ENCODE assay signal across 27 cellular contexts in the genomic region with DNA sequence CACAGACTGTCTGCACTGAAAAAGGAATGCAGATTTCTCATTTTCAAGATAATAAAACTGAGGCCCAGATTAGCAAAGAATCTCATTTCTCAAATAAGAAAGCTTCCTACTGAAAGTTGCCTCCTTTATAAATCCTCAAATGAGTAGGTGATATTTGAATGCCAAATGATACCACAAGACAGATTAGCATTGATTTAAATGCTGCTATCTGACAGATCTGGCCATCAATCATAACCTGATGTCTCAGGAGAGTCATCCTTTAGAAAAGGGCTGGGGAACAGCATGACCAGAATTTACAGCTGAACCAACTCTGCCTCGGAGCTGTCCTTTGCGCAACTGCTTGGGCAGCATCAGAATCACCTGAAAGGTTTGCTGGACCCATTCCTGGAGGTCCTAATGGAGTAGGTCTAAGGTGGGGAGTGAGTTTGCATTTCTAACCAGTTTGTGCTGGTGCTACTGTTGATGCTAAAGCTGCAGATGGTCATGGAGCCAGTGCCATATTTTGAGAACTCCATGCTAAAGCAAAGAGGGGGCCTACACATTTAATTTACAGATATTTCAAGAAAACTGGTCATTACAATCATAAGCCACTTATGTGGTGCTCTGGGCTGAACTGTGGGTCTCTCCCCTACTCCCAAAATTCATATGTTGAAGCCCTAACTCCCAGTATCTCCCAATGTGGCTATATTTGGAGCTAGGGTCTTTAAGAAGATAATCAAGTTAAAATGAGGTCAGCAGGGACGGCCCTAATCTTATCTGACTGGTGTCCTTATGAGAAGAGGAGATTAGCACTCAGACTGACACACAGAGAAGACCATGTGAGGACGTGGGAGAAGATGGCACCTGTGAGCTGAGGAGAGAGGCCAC.
A peak's percentile ranks its signal among the peaks of the same experiment; 100 is the strongest.
DNase-seq lines count a peak whose midpoint lies in the region; ATAC-seq and TF ChIP-seq lines count a peak whose summit lies in the region.
"Had no signal": no experiment of that assay in that cellular context is flagged by ENCODE, and none has a peak within 500 bp of the region (broad histone marks: within the 10 kb centered on the region; RNA-seq: fewer than 3 reads in every experiment).

No MANE protein-coding gene starts in this region.

- no peaks in the 10 kb centered on the region for H3K9me2 ChIP-seq in OCI-LY7 (ENCODE audit: insufficient read depth, low read length)
- H3K9me2 ChIP-seq: SK-N-SH had no signal

- no peak for DNase-seq in HEK293T (ENCODE audit: extremely low spot score)
- peak; percentile 98 for DNase-seq in NCI-H82 (lab: John Stamatoyannopoulos, UW)
- peak; percentile 8 for DNase-seq in amniotic epithelial cell (ENCODE audit: low read depth)
- DNase-seq in OCI-LY7 (ENCODE audit: low spot score): no peak
- DNase-seq in AG08396 (ENCODE audit: low spot score): no peak
- DNase-seq: AML-193; Caco-2; CD4-positive, alpha-beta T cell; GM23248; H9; IMR-90; NCI-H1092; NCI-H1417 treated with DMSO at 0.1 percent for 48 hours; NCI-H1694 treated with DMSO at 0.1 percent for 48 hours; NCI-H2081; NCI-H2171; NCI-H345; NCI-H510A treated with DMSO at 0.1 percent for 48 hours; NCI-H774; Peyer's patch; SIG-M5; SK-N-SH; SW 1271 had no signal

- H3K4me1 ChIP-seq in neutrophil (ENCODE audit: control insufficient read depth in 1 of 2, insufficient read depth in 1 of 2, low read depth in 1 of 2, low read length in 1 of 2) (peaks cover 35 to 52% of the 10 kb centered on the region in 2 experiments), OCI-LY7 (ENCODE audit: insufficient read depth, low read length, poor library complexity, severe bottlenecking) (no peaks in the 10 kb centered on the region)
- H3K4me1 ChIP-seq: Caco-2, Peyer's patch had no signal

- no peaks in the 10 kb centered on the region for H3K79me2 ChIP-seq in OCI-LY7 (ENCODE audit: insufficient read depth, low read depth, low read length)

- H3K4me2 ChIP-seq in OCI-LY7 (ENCODE audit: low read length): no peak overlapping the region
- H3K4me2 ChIP-seq: BLaER1 treated with 17β-estradiol and CSF1 and Interleukin-3, amounts not matched to agents 10 nM and 100 nM; KMS-11; SK-N-SH had no signal

- intact Hi-C loops in OCI-LY7 (cut with micrococcal nuclease; ENCODE audit: unreplicated experiment): no loop called here

- ATAC-seq in HG03378 (IDR thresholded peaks at IDR 0.05; ENCODE audit: unreplicated experiment): no peak

- H3K9me3 ChIP-seq in neutrophil: no peaks in the 10 kb centered on the region
- no peaks in the 10 kb centered on the region for H3K9me3 ChIP-seq in OCI-LY7 (ENCODE audit: low read length)
- H3K9me3 ChIP-seq: Caco-2, Peyer's patch, SK-N-SH had no signal

- POLR2A ChIA-PET in HEK293T (lab: Yijun Ruan, JAX): interaction anchor here (0.8 kb wide), 1 partner anchor 11 kb away, joined by 3 read pairs; no protein-coding TSS in a partner anchor
- POLR2A ChIA-PET in OCI-LY7 (lab: Charles Lee): interaction anchor here (0.7 to 1.6 kb wide), 2 partner anchors 9 to 93 kb away, joined by 3 read pairs; no protein-coding TSS in a partner anchor

- H3K36me3 ChIP-seq in neutrophil (no peaks in the 10 kb centered on the region), OCI-LY7 (ENCODE audit: insufficient read depth, low read length) (no peaks in the 10 kb centered on the region)
- H3K36me3 ChIP-seq: BLaER1 treated with 17β-estradiol and CSF1 and Interleukin-3, amounts not matched to agents 10 nM and 100 nM; Peyer's patch had no signal

- H3K4me3 ChIP-seq in neutrophil (ENCODE audit: low read depth in 1 of 2, low read length in 1 of 2) (no peak overlapping the region), OCI-LY7 (ENCODE audit: low read depth, low read length, poor library complexity, severe bottlenecking) (no peak overlapping the region)
- H3K4me3 ChIP-seq: BLaER1 treated with 17β-estradiol and CSF1 and Interleukin-3, amounts not matched to agents 10 nM and 100 nM; GM23248; Peyer's patch had no signal

- no peaks in the 10 kb centered on the region for H4K20me1 ChIP-seq in OCI-LY7 (ENCODE audit: insufficient read depth, low read length)
- H4K20me1 ChIP-seq: BLaER1 treated with 17β-estradiol and CSF1 and Interleukin-3, amounts not matched to agents 10 nM and 100 nM had no signal

- no peak for TF ChIP-seq CTCF in neutrophil (IDR thresholded peaks at IDR 0.05)
- TF ChIP-seq CTCF in OCI-LY7 (conservative IDR thresholded peaks at IDR 0.05; ENCODE audit: low read length): no peak

- peak overlapping the region; percentile 7 for H3K27ac ChIP-seq in neutrophil
- no peak overlapping the region for H3K27ac ChIP-seq in OCI-LY7 (ENCODE audit: low read depth, low read length, poor library complexity, severe bottlenecking)
- H3K27ac ChIP-seq: BLaER1 treated with 17β-estradiol and CSF1 and Interleukin-3, amounts not matched to agents 10 nM and 100 nM; GM23248; KMS-11; Peyer's patch had no signal

- H3K27me3 ChIP-seq in neutrophil: no peaks in the 10 kb centered on the region
- H3K27me3 ChIP-seq: BLaER1 treated with 17β-estradiol and CSF1 and Interleukin-3, amounts not matched to agents 10 nM and 100 nM; Peyer's patch had no signal

- BruUV-seq in OCI-LY7 (replicated peaks; lab: Mats Ljungman, UMichigan): no TSS peak

- CTCF ChIA-PET in HEK293T (lab: Yijun Ruan, JAX) (no interaction called here), OCI-LY7 (lab: Charles Lee; ENCODE audit: unreplicated experiment) (interaction anchor here (0.6 kb wide), 1 partner anchor 88 kb away, joined by 3 read pairs; no protein-coding TSS in a partner anchor)

- no peak overlapping the region for H2AFZ ChIP-seq in OCI-LY7 (ENCODE audit: low read length)
- H2AFZ ChIP-seq: GM23248 had no signal

TF ChIP-seq in HEK293T, 16 proteins besides CTCF, POLR2A, EP300 and RAD21:
- TF ChIP-seq, protein P1, sequence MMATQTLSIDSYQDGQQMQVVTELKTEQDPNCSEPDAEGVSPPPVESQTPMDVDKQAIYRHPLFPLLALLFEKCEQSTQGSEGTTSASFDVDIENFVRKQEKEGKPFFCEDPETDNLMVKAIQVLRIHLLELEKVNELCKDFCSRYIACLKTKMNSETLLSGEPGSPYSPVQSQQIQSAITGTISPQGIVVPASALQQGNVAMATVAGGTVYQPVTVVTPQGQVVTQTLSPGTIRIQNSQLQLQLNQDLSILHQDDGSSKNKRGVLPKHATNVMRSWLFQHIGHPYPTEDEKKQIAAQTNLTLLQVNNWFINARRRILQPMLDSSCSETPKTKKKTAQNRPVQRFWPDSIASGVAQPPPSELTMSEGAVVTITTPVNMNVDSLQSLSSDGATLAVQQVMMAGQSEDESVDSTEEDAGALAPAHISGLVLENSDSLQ (IDR thresholded peaks at IDR 0.05): peak; percentile 42; the same call in 1 of the 2 replicates
- TF ChIP-seq ARNT (IDR thresholded peaks at IDR 0.05): no peak
- TF ChIP-seq FOXA1 (IDR thresholded peaks at IDR 0.05): no peak

Comparison
In these comparisons a context has a peak if more than half of its experiments do, and no peak if none do; other contexts are left out.
1. DNase-seq: peak in NCI-H82 (single experiment) and amniotic epithelial cell (single experiment); none in HEK293T (single experiment), OCI-LY7 (single experiment) and AG08396 (single experiment).